Comparison of ENCODE assay signal across 22 cellular contexts in the genomic region with DNA sequence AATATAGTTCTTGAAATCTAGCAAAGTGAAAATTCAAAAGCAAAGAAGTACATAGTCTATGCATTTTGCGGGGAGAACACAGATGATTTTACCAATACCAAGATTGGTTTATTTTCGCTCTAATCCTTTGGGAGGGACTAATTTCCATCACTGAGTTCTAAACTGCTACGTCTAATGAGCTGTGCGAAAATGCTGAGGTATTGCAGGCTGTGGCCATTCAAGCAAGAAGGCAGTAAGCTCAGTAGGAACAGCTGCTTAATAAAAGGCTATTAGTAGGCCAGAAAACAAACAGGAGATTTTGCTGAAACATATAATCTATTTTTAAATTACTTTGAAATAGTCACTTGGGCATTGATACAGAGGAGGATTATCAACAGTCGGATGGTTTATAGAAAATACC.
"Had no signal": no experiment of that assay in that cellular context is flagged by ENCODE, and none has a peak within 500 bp of the region (broad histone marks: within the 10 kb centered on the region; RNA-seq: fewer than 3 reads in every experiment).

No MANE protein-coding gene starts in this region.

- DNase-seq: activated B cell treated with CpG ODN at 0.5 μM for 24 hours; activated CD4-positive, alpha-beta T cell treated with anti-CD3 and anti-CD28 coated beads for 36 hours; activated CD4-positive, alpha-beta T cell treated with anti-CD3 and anti-CD28 coated beads, Interleukin-2, amount 50 U/mL, for 48 hours; activated CD8-positive, alpha-beta memory T cell treated with anti-CD3 and anti-CD28 coated beads, Interleukin-2, amount 50 U/mL, for 48 hours; activated naive CD4-positive, alpha-beta T cell; activated T-cell treated with anti-CD3 and anti-CD28 coated beads, Interleukin-2, amount 50 U/mL, for 4 hours; adrenal gland; brain microvascular endothelial cell; effector memory CD4-positive, alpha-beta T cell; gastrocnemius medialis; heart left ventricle; kidney; lower lobe of right lung; naive thymus-derived CD8-positive, alpha-beta T cell; ovary; small intestine; stimulated activated CD4-positive, alpha-beta T cell treated with anti-CD3 and anti-CD28 coated beads, Interleukin-2, amount 100 ng/mL, for 24 hours; stimulated activated naive CD8-positive, alpha-beta T cell treated with anti-CD3 and anti-CD28 coated beads, Interleukin-15, amount 100 ng/mL, for 72 hours; T-helper 1 cell had no signal

- FAIRE-seq: colon, endothelial cell of umbilical vein, kidney, small intestine, TTC549 had no signal
